Comparison of ENCODE assay signal across 1 cellular context in the genomic region with DNA sequence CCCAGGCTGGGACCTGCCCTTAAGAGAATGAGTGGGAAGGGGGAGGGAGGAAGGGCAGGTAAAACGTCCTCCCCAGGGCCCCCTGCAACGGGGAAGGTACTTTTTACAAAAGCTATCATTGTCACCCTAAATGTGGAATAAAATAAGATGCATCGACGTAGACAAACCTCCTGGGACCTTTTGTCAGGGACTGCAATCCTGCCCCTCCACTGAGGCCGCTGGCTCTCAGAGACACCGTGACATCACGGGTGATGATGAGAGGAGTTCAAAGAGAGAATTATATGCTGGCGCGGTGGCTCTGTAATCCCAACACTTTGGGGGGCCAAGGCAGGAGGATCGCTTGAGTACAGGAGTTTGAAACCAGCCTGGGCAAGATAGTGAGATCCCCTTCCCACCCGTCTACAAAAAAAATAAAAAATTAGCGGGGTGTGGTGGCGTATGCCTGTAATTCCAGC.
A peak's percentile ranks its signal among the peaks of the same experiment; 100 is the strongest.
TF ChIP-seq lines count a peak whose summit lies in the region.

No MANE protein-coding gene starts in this region.

TF ChIP-seq in HepG2, 621 proteins besides CTCF, POLR2A, EP300 and RAD21:
- TF ChIP-seq IRX3 (CRISPR knock-in tag; IDR thresholded peaks at IDR 0.05; ENCODE audit: borderline replicate concordance, low read depth): no peak
- 0 out of 2 replicates have a peak, but pooled peaks have one; percentile 13 for TF ChIP-seq ZNF225 (CRISPR knock-in tag; IDR thresholded peaks at IDR 0.05)
- TF ChIP-seq KAT8 (CRISPR knock-in tag; IDR thresholded peaks at IDR 0.05): no peak
- peak; percentile 22; the same call in 1 of the 2 replicates for TF ChIP-seq CREB1 (IDR thresholded peaks at IDR 0.05)
- no peak for TF ChIP-seq CREB1 (CRISPR knock-in tag; IDR thresholded peaks at IDR 0.05)
- peak; percentile 57; the same call in 1 of the 2 replicates for TF ChIP-seq ZNF121 (CRISPR knock-in tag; IDR thresholded peaks at IDR 0.05)
